In the genomic region with DNA sequence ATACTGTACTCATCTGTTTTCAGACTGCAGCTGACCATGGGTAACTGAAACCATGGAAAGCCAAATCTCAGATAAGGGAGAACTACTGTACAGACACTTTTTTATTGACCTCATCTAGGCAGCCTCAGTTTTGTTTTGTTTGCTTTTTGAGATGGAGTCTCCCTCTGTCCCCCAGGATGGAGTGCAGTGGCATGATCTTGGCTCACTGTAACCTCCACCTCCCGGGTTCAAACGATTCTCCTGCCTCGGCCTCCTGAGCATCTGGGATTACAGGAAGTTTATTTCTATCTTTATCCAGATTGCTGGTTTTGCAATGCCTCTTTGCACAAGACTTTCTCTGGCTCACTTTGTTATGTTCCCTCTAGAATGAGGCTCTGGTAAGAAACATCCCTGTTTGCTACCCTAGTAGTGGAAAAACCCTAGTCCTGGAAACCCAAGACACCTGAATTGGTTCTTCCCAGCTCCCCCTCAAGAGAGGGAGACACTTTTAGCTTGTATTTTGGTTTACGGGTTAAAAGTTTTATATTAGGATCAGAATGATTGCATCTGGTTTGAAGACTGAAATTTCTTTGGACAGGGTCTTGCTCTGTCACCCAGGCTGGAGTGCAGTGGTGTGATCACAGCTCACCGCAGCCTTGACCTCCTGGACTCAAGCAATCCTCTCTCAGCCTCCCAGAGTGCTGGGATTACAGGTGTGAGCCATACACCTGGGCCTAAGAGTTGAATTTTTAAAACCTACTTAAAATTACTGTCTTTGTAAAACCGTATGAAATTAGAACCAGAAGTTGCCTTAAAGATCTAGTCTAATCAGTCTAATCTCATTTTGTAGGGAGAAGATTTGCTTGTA, we compare ENCODE assay signal across 23 cellular contexts.
"Had no signal": no experiment of that assay in that cellular context is flagged by ENCODE, and none has a peak within 500 bp of the region (broad histone marks: within the 10 kb centered on the region; RNA-seq: fewer than 3 reads in every experiment).

No MANE protein-coding gene starts in this region.

- H3K4me3 Mint-ChIP-seq: activated CD4-positive, alpha-beta T cell treated with anti-CD3 and anti-CD28 coated beads, Interleukin-2, amount 10 ng/mL, durations not matched to agents 24 days and 14 days; activated naive CD8-positive, alpha-beta T cell; activated T-helper 1 cell treated with anti-CD3 and anti-CD28 coated beads, Interleukin-12 subunit alpha, Interleukin-12 subunit beta, Interleukin-2, Interleukin-4 antibody, amounts not matched to agents 30 ng/mL and 10 ng/mL and 1 ng/mL, durations not matched to agents 14 hours and 24 hours and 36 hours; brain; stimulated activated memory B cell treated with anti-CD40 and anti-IgM and Interleukin-4, amounts not matched to agents 10 μg/mL and 1 μg/mL and 100 μg/mL, for 72 hours; T-cell had no signal

- ATAC-seq: left cardiac atrium; naive thymus-derived CD8-positive, alpha-beta T cell; SK-N-SH treated with all-trans-retinoic acid at 6 μM for 48 hours; stimulated activated memory B cell treated with anti-CD40 and anti-IgM and Interleukin-4, amounts not matched to agents 10 μg/mL and 1 μg/mL and 100 μg/mL, for 72 hours; T-cell; upper lobe of right lung had no signal

- H3K27ac ChIP-seq: colonic mucosa, sigmoid colon, spleen, thoracic aorta, upper lobe of right lung had no signal

- H3K36me3 Mint-ChIP-seq: activated naive CD8-positive, alpha-beta T cell had no signal

- H3K27me3 ChIP-seq: colonic mucosa, gastrocnemius medialis, sigmoid colon, spleen, upper lobe of right lung had no signal

- H3K9me3 Mint-ChIP-seq: activated CD4-positive, alpha-beta T cell treated with anti-CD3 and anti-CD28 coated beads, Interleukin-2, amount 10 ng/mL, durations not matched to agents 24 days and 14 days; activated T-helper 1 cell treated with anti-CD3 and anti-CD28 coated beads, Interleukin-12 subunit alpha, Interleukin-12 subunit beta, Interleukin-2, Interleukin-4 antibody, amounts not matched to agents 30 ng/mL and 10 ng/mL and 1 ng/mL, durations not matched to agents 14 hours and 24 hours and 36 hours; naive thymus-derived CD8-positive, alpha-beta T cell; stimulated activated memory B cell treated with anti-CD40 and anti-IgM and Interleukin-4, amounts not matched to agents 10 μg/mL and 1 μg/mL and 100 μg/mL, for 72 hours; T-cell had no signal

- H3K27ac Mint-ChIP-seq: activated CD4-positive, alpha-beta T cell treated with anti-CD3 and anti-CD28 coated beads, Interleukin-2, amount 10 ng/mL, durations not matched to agents 24 days and 14 days; activated naive CD8-positive, alpha-beta T cell; activated T-helper 1 cell treated with anti-CD3 and anti-CD28 coated beads, Interleukin-12 subunit alpha, Interleukin-12 subunit beta, Interleukin-2, Interleukin-4 antibody, amounts not matched to agents 30 ng/mL and 10 ng/mL and 1 ng/mL, durations not matched to agents 14 hours and 24 hours and 36 hours; stimulated activated memory B cell treated with anti-CD40 and anti-IgM and Interleukin-4, amounts not matched to agents 10 μg/mL and 1 μg/mL and 100 μg/mL, for 72 hours; T-cell had no signal

- H3K9me3 ChIP-seq: colonic mucosa, gastrocnemius medialis, sigmoid colon, spleen, thoracic aorta, upper lobe of right lung had no signal

- H3K36me3 ChIP-seq: colonic mucosa had no signal

- H3K4me3 ChIP-seq: colonic mucosa, gastrocnemius medialis, sigmoid colon, spleen, thoracic aorta, upper lobe of right lung had no signal

- H3K27me3 Mint-ChIP-seq: activated CD4-positive, alpha-beta T cell treated with anti-CD3 and anti-CD28 coated beads, Interleukin-2, amount 10 ng/mL, durations not matched to agents 24 days and 14 days; activated naive CD8-positive, alpha-beta T cell; brain; naive thymus-derived CD8-positive, alpha-beta T cell; stimulated activated memory B cell treated with anti-CD40 and anti-IgM and Interleukin-4, amounts not matched to agents 10 μg/mL and 1 μg/mL and 100 μg/mL, for 72 hours; T-cell had no signal

- H3K4me1 ChIP-seq: colonic mucosa, gastrocnemius medialis, sigmoid colon, spleen, upper lobe of right lung had no signal

- DNase-seq: activated CD4-positive, alpha-beta T cell treated with anti-CD3 and anti-CD28 coated beads, Interleukin-2, amount 10 ng/mL, durations not matched to agents 24 days and 14 days; activated CD8-positive, alpha-beta memory T cell treated with anti-CD3 and anti-CD28 coated beads, Interleukin-2, amount 50 U/mL, for 4 hours; activated gamma-delta T cell treated with Interleukin-2 at 50 U/mL for 16 hours; amygdala; caudate nucleus; colonic mucosa; gastrocnemius medialis; head of caudate nucleus; left cardiac atrium; mesendoderm; naive thymus-derived CD8-positive, alpha-beta T cell; nucleus accumbens; sigmoid colon; spleen; stimulated activated CD4-positive, alpha-beta T cell treated with anti-CD3 and anti-CD28 coated beads, Interleukin-4, amount 100 ng/mL, for 4 hours; T-cell had no signal

- H3K4me1 Mint-ChIP-seq: activated CD4-positive, alpha-beta T cell treated with anti-CD3 and anti-CD28 coated beads, Interleukin-2, amount 10 ng/mL, durations not matched to agents 24 days and 14 days; brain; stimulated activated memory B cell treated with anti-CD40 and anti-IgM and Interleukin-4, amounts not matched to agents 10 μg/mL and 1 μg/mL and 100 μg/mL, for 72 hours had no signal
